Comparison of ENCODE assay signal across 8 cellular contexts in genomic region chr16:11797957-11798299, GRCh38. TPM values are rescaled to one million over a fixed set of nuclear protein-coding genes. Genes with fewer than 3 reads are reported as not detected.
DNase-seq lines count a peak whose midpoint lies in the region; ATAC-seq and TF ChIP-seq lines count a peak whose summit lies in the region.

No MANE protein-coding gene starts in this region.

- no peaks in the 10 kb centered on the region for H3K9me3 Mint-ChIP-seq in osteocyte (ENCODE audit: unreplicated experiment)

- TF ChIP-seq CTCF in 22Rv1 (IDR thresholded peaks at IDR 0.05), result no peak
- no peak for TF ChIP-seq CTCF in fibroblast of the aortic adventitia (IDR thresholded peaks at IDR 0.05; ENCODE audit: insufficient read depth, low read length)
- no peak for TF ChIP-seq CTCF in osteocyte (IDR thresholded peaks at IDR 0.05)

- H3K4me1 Mint-ChIP-seq in osteocyte (ENCODE audit: unreplicated experiment), result peaks cover 68% of the 10 kb centered on the region

- H3K27ac ChIP-seq in 22Rv1, result peak overlapping the region; percentile 86

- H3K4me3 ChIP-seq in fibroblast of the aortic adventitia (ENCODE audit: low read depth, low read length), result peak overlapping the region; percentile 84

- H3K4me3 Mint-ChIP-seq in osteocyte (ENCODE audit: unreplicated experiment), result peak overlapping the region; percentile 78

- peaks cover 9% of the 10 kb centered on the region for H3K36me3 Mint-ChIP-seq in osteocyte (ENCODE audit: unreplicated experiment)

- DNase-seq in UCSD-AML1 (lab: John Stamatoyannopoulos, UW; ENCODE audit: unreplicated experiment), result peak; percentile 55
- DNase-seq in fibroblast of the aortic adventitia (ENCODE audit: low read depth), result no peak
- DNase-seq in osteocyte (ENCODE audit: extremely low spot score, unreplicated experiment), result no peak
- DNase-seq in ureter (ENCODE audit: low spot score), result no peak
- no peak for DNase-seq in DMS153 treated with DMSO at 0.1 percent for 48 hours (lab: John Stamatoyannopoulos, UW; ENCODE audit: unreplicated experiment)

- no peaks in the 10 kb centered on the region for H3K27me3 Mint-ChIP-seq in osteocyte (ENCODE audit: unreplicated experiment)

- ATAC-seq in GM21717 (IDR thresholded peaks at IDR 0.05; ENCODE audit: unreplicated experiment) (peak; percentile 12), GM21576 (IDR thresholded peaks at IDR 0.05; ENCODE audit: unreplicated experiment) (no peak)

- peak overlapping the region; percentile 87 for H3K27ac Mint-ChIP-seq in osteocyte (ENCODE audit: unreplicated experiment)

RNA-seq across cellular contexts. Expression of gene ZC3H7A, which starts 0.9 kb away (rescaled TPM):
- total RNA-seq in fibroblast of the aortic adventitia (ENCODE audit: low replicate concordance), result 31.9 and 106 TPM in 2 replicates
- 69.6 and 79.6 TPM in 2 replicates for total RNA-seq in osteocyte
- total RNA-seq in ureter, result 64.1 TPM

RNA-seq across cellular contexts. Expression of gene RSL1D1, which starts 53.4 kb away (rescaled TPM):
- 178 and 183 TPM in 2 replicates for total RNA-seq in fibroblast of the aortic adventitia (ENCODE audit: low replicate concordance)
- 122 and 128 TPM in 2 replicates for total RNA-seq in osteocyte
- total RNA-seq in ureter, result 170 TPM

RNA-seq across cellular contexts. Expression of gene TXNDC11, which starts 55.3 kb away (rescaled TPM):
- total RNA-seq in fibroblast of the aortic adventitia (ENCODE audit: low replicate concordance), result 9.0 and 24.0 TPM in 2 replicates
- total RNA-seq in osteocyte, result 31.9 and 32.3 TPM in 2 replicates
- 49.9 TPM for total RNA-seq in ureter
